Comparison of ENCODE assay signal across 2 cellular contexts in genomic region chr9:15101046-15101445, GRCh38.
TF ChIP-seq lines count a peak whose summit lies in the region.

No MANE protein-coding gene starts in this region.

TF ChIP-seq in GM23338, 12 proteins besides CTCF, POLR2A, EP300 and RAD21:
- no peak for TF ChIP-seq ZNF462 (CRISPR knock-in tag; IDR thresholded peaks at IDR 0.05)
- no peak for TF ChIP-seq POLR2AphosphoS5 (IDR thresholded peaks at IDR 0.05; ENCODE audit: low read depth)
- no peak for TF ChIP-seq CREB1 (CRISPR knock-in tag; IDR thresholded peaks at IDR 0.05; ENCODE audit: low read depth)
- TF ChIP-seq EZH2 (IDR thresholded peaks at IDR 0.05; ENCODE audit: low read depth, unreplicated experiment): no peak
- TF ChIP-seq REST (IDR thresholded peaks at IDR 0.05; ENCODE audit: unreplicated experiment): no peak

TF ChIP-seq in IMR-90, 13 proteins besides CTCF, POLR2A, EP300 and RAD21 (continued from another document):
- TF ChIP-seq SMC3 (IDR thresholded peaks at IDR 0.05; ENCODE audit: low read depth, low read length): no peak
